In genomic region chr11:111925953-111926352, GRCh38 we compare ENCODE assay signal across 1 cellular context.
A peak's percentile ranks its signal among the peaks of the same experiment; 100 is the strongest.
TF ChIP-seq lines count a peak whose summit lies in the region.

No MANE protein-coding gene starts in this region.

TF ChIP-seq in K562, 482 proteins besides CTCF, POLR2A, EP300 and RAD21:
- peak; percentile 33; the same call in 1 of the 2 replicates for TF ChIP-seq NR2C2 (CRISPR knock-in tag; IDR thresholded peaks at IDR 0.05)
- no peak for TF ChIP-seq NR2C2 (tag; IDR thresholded peaks at IDR 0.05)
- TF ChIP-seq ELF1 (tag; IDR thresholded peaks at IDR 0.05), result no peak
- no peak for TF ChIP-seq U2AF2 (optimal IDR thresholded peaks at IDR 0.05; ENCODE audit: low read depth, low read length)
- peak; percentile 67 for TF ChIP-seq CUX1 (CRISPR knock-in tag; IDR thresholded peaks at IDR 0.05)
- no peak for TF ChIP-seq CLOCK (CRISPR knock-in tag; IDR thresholded peaks at IDR 0.05; ENCODE audit: borderline replicate concordance)
- TF ChIP-seq PRDM10 (IDR thresholded peaks at IDR 0.05; ENCODE audit: partially characterized antibody), result no peak
- no peak for TF ChIP-seq ZBTB17 (CRISPR knock-in tag; IDR thresholded peaks at IDR 0.05)
- no peak for TF ChIP-seq KLF10 (CRISPR knock-in tag; IDR thresholded peaks at IDR 0.05)
- no peak for TF ChIP-seq NR2C1 (IDR thresholded peaks at IDR 0.05)
- TF ChIP-seq NR2C1 (tag; IDR thresholded peaks at IDR 0.05), result no peak
- TF ChIP-seq SAFB2 (IDR thresholded peaks at IDR 0.05; ENCODE audit: borderline replicate concordance, low read depth, low read length, severe bottlenecking), result no peak
- TF ChIP-seq ZMIZ1 (IDR thresholded peaks at IDR 0.05; ENCODE audit: low read depth in 2 of 2, low read length in 2 of 2), result no peak
- no peak for TF ChIP-seq CHD4 (IDR thresholded peaks at IDR 0.05; ENCODE audit: insufficient read depth, insufficient replicate concordance, low read depth, low read length, poor library complexity, severe bottlenecking)
